Comparison of ENCODE assay signal across 8 cellular contexts in genomic region chr5:180810210-180811011, GRCh38. TPM values are rescaled to one million over a fixed set of nuclear protein-coding genes. Genes with fewer than 3 reads are reported as not detected.
A peak's percentile ranks its signal among the peaks of the same experiment; 100 is the strongest.
DNase-seq lines count a peak whose midpoint lies in the region; ATAC-seq, FAIRE-seq and TF ChIP-seq lines count a peak whose summit lies in the region.

No MANE protein-coding gene starts in this region.

- peaks cover 52% of the 10 kb centered on the region for H3K4me1 ChIP-seq in HepG2 (ENCODE audit: insufficient read depth, low read length)

- peak overlapping the region; percentile 99 for H3K27ac Mint-ChIP-seq in activated CD4-positive, alpha-beta T cell treated with anti-CD3 and anti-CD28 coated beads, Interleukin-2, amount 10 ng/mL, durations not matched to agents 24 days and 14 days

- TF ChIP-seq POLR2A in HepG2 (IDR thresholded peaks at IDR 0.05; ENCODE audit: insufficient read depth in 1 of 2, low read depth in 2 of 2, low read length in 2 of 2), result peak in 1 of 2 experiments; percentile 59; a peak in 2 of 4 replicates

- H3K79me2 ChIP-seq in HepG2 (ENCODE audit: insufficient read depth, low read length), result peaks cover 38% of the 10 kb centered on the region

- TF ChIP-seq EP300 in HepG2 (IDR thresholded peaks at IDR 0.05; ENCODE audit: low read depth in 2 of 2, low read length in 2 of 2), result no peak
- peak; percentile 7; the same call in 1 of the 2 replicates for TF ChIP-seq EP300 in HepG2 (CRISPR knock-in tag; IDR thresholded peaks at IDR 0.05; ENCODE audit: borderline replicate concordance)

- in situ Hi-C loops in HepG2 (cut with HindIII; ENCODE audit: extremely low pct_ligation_motif_present, low pct_unique_long_range_greater_than_20kb), result no loop called here

- TF ChIP-seq RAD21 in HepG2 (CRISPR knock-in tag; IDR thresholded peaks at IDR 0.05), result no peak

- H3K9me3 Mint-ChIP-seq in activated CD4-positive, alpha-beta T cell treated with anti-CD3 and anti-CD28 coated beads, Interleukin-2, amount 10 ng/mL, durations not matched to agents 24 days and 14 days, result no peaks in the 10 kb centered on the region

- DNase-seq in C1 segment of cervical spinal cord (lab: John Stamatoyannopoulos, UW) (peak; percentile 82 to 100 (median 98)), NCI-H526 (lab: John Stamatoyannopoulos, UW) (peak; percentile 86 to 90), cortex of kidney (lab: John Stamatoyannopoulos, UW) (peak; percentile 71), HepG2 (ENCODE audit: low spot score) (peak; percentile 83)
- DNase-seq in activated CD4-positive, alpha-beta T cell treated with anti-CD3 and anti-CD28 coated beads, Interleukin-2, amount 10 ng/mL, durations not matched to agents 24 days and 14 days, result peak; percentile 98
- DNase-seq in stimulated activated CD4-positive, alpha-beta T cell treated with anti-CD3 and anti-CD28 coated beads, Interleukin-2, amount 100 ng/mL, for 48 hours, result peak; percentile 94 to 96

- H3K36me3 Mint-ChIP-seq in activated CD4-positive, alpha-beta T cell treated with anti-CD3 and anti-CD28 coated beads, Interleukin-2, amount 10 ng/mL, durations not matched to agents 24 days and 14 days (ENCODE audit: low read depth), result peaks cover 21% of the 10 kb centered on the region

- intact Hi-C loops in activated CD4-positive, alpha-beta T cell treated with anti-CD3 and anti-CD28 coated beads, Interleukin-2, amount 10 ng/mL, durations not matched to agents 24 days and 14 days (cut with micrococcal nuclease), result loop anchor here (1.0 to 2.0 kb wide), 4 partner anchors 8 to 436 kb away; partner anchors contain the start of genes MGAT1 and ZFP62
- intact Hi-C loops in HepG2 (cut with micrococcal nuclease; ENCODE audit: unreplicated experiment), result loop anchor here (5.0 kb wide), 1 partner anchor 52 kb away; the partner anchor contains the start of gene ZFP62

- H3K27me3 Mint-ChIP-seq in activated CD4-positive, alpha-beta T cell treated with anti-CD3 and anti-CD28 coated beads, Interleukin-2, amount 10 ng/mL, durations not matched to agents 24 days and 14 days, result no peaks in the 10 kb centered on the region

- POLR2A ChIA-PET in HepG2 (lab: Yijun Ruan, JAX), result interaction anchor here (0.6 to 3.3 kb wide), 11 partner anchors 8 to 381 kb away, joined by 3 to 22 read pairs (median 4); partner anchors contain the start of genes MGAT1 and ZFP62

- peaks cover 0 to 3% of the 10 kb centered on the region in 2 experiments; a peak in 1 of 5 replicates for H3K36me3 ChIP-seq in HepG2 (replicated peaks in 1 of 2; ENCODE audit: control insufficient read depth in 1 of 2, insufficient read depth in 2 of 2, low read length in 2 of 2)

- H3K27me3 ChIP-seq in HepG2 (ENCODE audit: control insufficient read depth in 1 of 2, insufficient read depth in 2 of 2, low read length in 2 of 2), result no peaks in the 10 kb centered on the region; a peak in 1 of 5 replicates

- peak overlapping the region; percentile 57 to 79 (median 72) for H3K4me3 ChIP-seq in HepG2 (replicated peaks in 1 of 3; ENCODE audit: insufficient read depth in 1 of 3, low read depth in 2 of 3, low read length in 3 of 3)

- FAIRE-seq in HepG2 (lab: Jason Lieb, UNC), result peak; percentile 21

- H4K20me1 ChIP-seq in HepG2 (ENCODE audit: insufficient read depth, low read length), result peaks cover 14% of the 10 kb centered on the region

- BruUV-seq in HepG2 (replicated peaks; lab: Mats Ljungman, UMichigan), result TSS peak; percentile 91

- peak overlapping the region; percentile 89 for H3K9ac ChIP-seq in HepG2 (ENCODE audit: insufficient read depth, low read depth, low read length)

- peak overlapping the region; percentile 71 for H2AFZ ChIP-seq in HepG2 (ENCODE audit: low read length)

- no peak for TF ChIP-seq CTCF in HepG2 (CRISPR knock-in tag; IDR thresholded peaks at IDR 0.05)

- H3K4me3 Mint-ChIP-seq in activated CD4-positive, alpha-beta T cell treated with anti-CD3 and anti-CD28 coated beads, Interleukin-2, amount 10 ng/mL, durations not matched to agents 24 days and 14 days, result peak overlapping the region; percentile 78

- peak overlapping the region; percentile 89 for H3K4me2 ChIP-seq in HepG2 (ENCODE audit: low read depth, low read length)

- H3K27ac ChIP-seq in HepG2 (ENCODE audit: extremely low read length, insufficient read depth, low read length), result peak overlapping the region; percentile 100

- 5% methylated on average over 12 of the region's 74 CpGs for WGBS in HepG2 (ENCODE audit: low lambda C conversion rate)

- H3K4me1 Mint-ChIP-seq in activated CD4-positive, alpha-beta T cell treated with anti-CD3 and anti-CD28 coated beads, Interleukin-2, amount 10 ng/mL, durations not matched to agents 24 days and 14 days, result peaks cover 63% of the 10 kb centered on the region

- H3K9me3 ChIP-seq in HepG2 (ENCODE audit: low read length), result no peaks in the 10 kb centered on the region

- CTCF ChIA-PET in HepG2 (lab: Yijun Ruan, JAX; ENCODE audit: low intra/inter-chr PET ratio, low total read pairs), result no interaction called here

- ATAC-seq in GM19328 (IDR thresholded peaks at IDR 0.05; ENCODE audit: unreplicated experiment) (peak; percentile 71), HG03460 (IDR thresholded peaks at IDR 0.05; ENCODE audit: unreplicated experiment) (peak; percentile 61), HepG2 (peak; percentile 81)

RNA-seq across cellular contexts. Expression of gene MGAT1, which starts 7.8 kb away (rescaled TPM):
- 119 and 122 TPM in 2 replicates for total RNA-seq in activated CD4-positive, alpha-beta T cell treated with anti-CD3 and anti-CD28 coated beads, Interleukin-2, amount 10 ng/mL, durations not matched to agents 24 days and 14 days
- total RNA-seq in HepG2 (2016; rRNA removed; fragmentation: Illumina TruSeq; extraction: Trizol), result 26.7 and 50.1 TPM in 2 replicates
- 15.0 and 17.0 TPM in 2 replicates for total RNA-seq in HepG2 (2016; cell fraction: cytosol; rRNA removed; fragmentation: Illumina TruSeq; extraction: Trizol; ENCODE audit: low read depth)
- total RNA-seq in HepG2 (2016; cell fraction: insoluble cytoplasmic fraction; rRNA removed; fragmentation: Illumina TruSeq; extraction: Trizol), result 27.7 and 47.8 TPM in 2 replicates
- 38.7 and 40.9 TPM in 2 replicates for total RNA-seq in HepG2 (2016; cell fraction: membrane; rRNA removed; fragmentation: Illumina TruSeq; extraction: Trizol)
- 41.7 and 45.5 TPM in 2 replicates for total RNA-seq in HepG2 (2016; cell fraction: nucleus; rRNA removed; fragmentation: Illumina TruSeq; extraction: Trizol)
- polyA plus RNA-seq in HepG2 (2011; rRNA removed), result 55.3 and 72.5 TPM in 2 replicates
- 68.1 and 77.1 TPM in 2 replicates for polyA plus RNA-seq in HepG2 (2011; cell fraction: cytosol; rRNA removed)
- 95.1 and 98.8 TPM in 2 replicates for polyA plus RNA-seq in HepG2 (2011; cell fraction: nucleus; rRNA removed)
- 54.8 and 70.3 TPM in 2 replicates for polyA plus RNA-seq in HepG2 (2012)
- 24.2 and 28.9 TPM in 2 replicates for polyA plus RNA-seq in HepG2 (2016; cell fraction: cytosol; fragmentation: Illumina TruSeq; extraction: Trizol; ENCODE audit: low read depth)
- 31.3 and 35.5 TPM in 2 replicates for polyA plus RNA-seq in HepG2 (2016; cell fraction: insoluble cytoplasmic fraction; fragmentation: Illumina TruSeq; extraction: Trizol; ENCODE audit: low read depth)
- polyA plus RNA-seq in HepG2 (2016; cell fraction: membrane; fragmentation: Illumina TruSeq; extraction: Trizol; ENCODE audit: low read depth), result 36.5 and 42.6 TPM in 2 replicates
- 88.1 and 90.9 TPM in 2 replicates for polyA plus RNA-seq in HepG2 (2016; cell fraction: nucleus; fragmentation: Illumina TruSeq; extraction: Trizol; ENCODE audit: insufficient read depth, low read depth)
- 47.5 and 138 TPM in 2 replicates for polyA minus RNA-seq in HepG2 (2011; rRNA and poly(A)+ RNA removed; ENCODE audit: low replicate concordance)
- 68.3 and 69.5 TPM in 2 replicates for polyA minus RNA-seq in HepG2 (2011; cell fraction: cytosol; rRNA and poly(A)+ RNA removed)
- polyA minus RNA-seq in HepG2 (2011; cell fraction: nucleus; rRNA and poly(A)+ RNA removed), result 44.8 and 54.2 TPM in 2 replicates

RNA-seq across cellular contexts. Expression of gene ZFP62, which starts 50.7 kb away (rescaled TPM):
- total RNA-seq in activated CD4-positive, alpha-beta T cell treated with anti-CD3 and anti-CD28 coated beads, Interleukin-2, amount 10 ng/mL, durations not matched to agents 24 days and 14 days, result 26.7 and 28.0 TPM in 2 replicates
- 18.9 and 19.4 TPM in 2 replicates for total RNA-seq in HepG2 (2016; rRNA removed; fragmentation: Illumina TruSeq; extraction: Trizol)
- total RNA-seq in HepG2 (2016; cell fraction: cytosol; rRNA removed; fragmentation: Illumina TruSeq; extraction: Trizol; ENCODE audit: low read depth), result 5.7 and 6.2 TPM in 2 replicates
- 20.1 and 22.7 TPM in 2 replicates for total RNA-seq in HepG2 (2016; cell fraction: insoluble cytoplasmic fraction; rRNA removed; fragmentation: Illumina TruSeq; extraction: Trizol)
- 10.4 and 12.0 TPM in 2 replicates for total RNA-seq in HepG2 (2016; cell fraction: membrane; rRNA removed; fragmentation: Illumina TruSeq; extraction: Trizol)
- total RNA-seq in HepG2 (2016; cell fraction: nucleus; rRNA removed; fragmentation: Illumina TruSeq; extraction: Trizol), result 19.0 and 23.1 TPM in 2 replicates
- 8.2 and 8.4 TPM in 2 replicates for polyA plus RNA-seq in HepG2 (2011; rRNA removed)
- 2.3 and 4.2 TPM in 2 replicates for polyA plus RNA-seq in HepG2 (2011; cell fraction: cytosol; rRNA removed)
- 10.7 and 13.1 TPM in 2 replicates for polyA plus RNA-seq in HepG2 (2011; cell fraction: nucleus; rRNA removed)
- 12.0 and 13.8 TPM in 2 replicates for polyA plus RNA-seq in HepG2 (2012)
- polyA plus RNA-seq in HepG2 (2016; cell fraction: cytosol; fragmentation: Illumina TruSeq; extraction: Trizol; ENCODE audit: low read depth), result 4.5 and 6.5 TPM in 2 replicates
- 12.0 and 13.7 TPM in 2 replicates for polyA plus RNA-seq in HepG2 (2016; cell fraction: insoluble cytoplasmic fraction; fragmentation: Illumina TruSeq; extraction: Trizol; ENCODE audit: low read depth)
- 7.0 and 7.5 TPM in 2 replicates for polyA plus RNA-seq in HepG2 (2016; cell fraction: membrane; fragmentation: Illumina TruSeq; extraction: Trizol; ENCODE audit: low read depth)
- polyA plus RNA-seq in HepG2 (2016; cell fraction: nucleus; fragmentation: Illumina TruSeq; extraction: Trizol; ENCODE audit: insufficient read depth, low read depth), result 22.7 and 27.8 TPM in 2 replicates
- 0.80 and 9.4 TPM in 2 replicates for polyA minus RNA-seq in HepG2 (2011; rRNA and poly(A)+ RNA removed; ENCODE audit: low replicate concordance)
- 7.9 and 8.4 TPM in 2 replicates for polyA minus RNA-seq in HepG2 (2011; cell fraction: cytosol; rRNA and poly(A)+ RNA removed)
- 19.1 and 29.2 TPM in 2 replicates for polyA minus RNA-seq in HepG2 (2011; cell fraction: nucleus; rRNA and poly(A)+ RNA removed)

Comparison
In these comparisons a context has a peak if more than half of its experiments do, and no peak if none do; other contexts are left out.
1. Peak in every context shown above with its lines: DNase-seq, ATAC-seq, H3K4me3 ChIP-seq and H3K27ac ChIP-seq.